ENCODE assay signal across 9 cellular contexts in the genomic region with DNA sequence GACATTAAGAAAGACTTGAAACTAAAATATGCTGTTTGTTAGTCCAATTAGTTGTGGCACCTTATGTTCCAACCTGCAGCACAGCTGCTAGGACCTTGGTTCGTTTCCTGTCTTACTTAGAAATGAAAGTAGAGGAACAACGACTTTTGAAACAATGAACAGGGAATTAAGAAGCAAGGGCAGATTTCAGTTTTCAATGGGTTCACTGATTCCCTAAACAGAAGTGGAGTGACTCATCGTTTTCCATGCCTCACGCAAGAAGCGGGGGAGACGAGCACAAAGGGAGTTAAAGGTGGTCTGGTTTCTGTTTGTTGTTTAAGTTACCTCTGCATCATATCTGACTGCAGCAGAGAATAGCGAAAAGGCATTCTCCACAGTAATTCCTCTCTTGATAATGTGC. TPM values are rescaled to one million over a fixed set of nuclear protein-coding genes. Genes with fewer than 3 reads are reported as not detected.
DNase-seq lines count a peak whose midpoint lies in the region; ATAC-seq and TF ChIP-seq lines count a peak whose summit lies in the region.
"Had no signal": no experiment of that assay in that cellular context is flagged by ENCODE, and none has a peak within 500 bp of the region (broad histone marks: within the 10 kb centered on the region; RNA-seq: fewer than 3 reads in every experiment).

No MANE protein-coding gene starts in this region.

- no peak for TF ChIP-seq CTCF in cardiac fibroblast (IDR thresholded peaks at IDR 0.05; ENCODE audit: low read depth, low read length)
- TF ChIP-seq CTCF in Calu3 (IDR thresholded peaks at IDR 0.05; ENCODE audit: unreplicated experiment): no peak

- H3K4me2 ChIP-seq in Karpas-422 (ENCODE audit: low read depth, low read length, poor library complexity, severe bottlenecking): no peak overlapping the region

- no TSS peak for BruUV-seq in Calu3 (replicated peaks; lab: Mats Ljungman, UMichigan)

- peaks cover 0 to 56% (median 17%) of the 10 kb centered on the region in 3 donors for H3K36me3 Mint-ChIP-seq in naive thymus-derived CD8-positive, alpha-beta T cell
- H3K36me3 Mint-ChIP-seq in Calu3 (ENCODE audit: insufficient read depth, unreplicated experiment): peaks cover 5% of the 10 kb centered on the region

- H3K27ac Mint-ChIP-seq in naive thymus-derived CD8-positive, alpha-beta T cell: peak overlapping the region; percentile 75 to 99 (median 94)
- H3K27ac Mint-ChIP-seq in Calu3 (ENCODE audit: unreplicated experiment): no peak overlapping the region

- H3K4me3 ChIP-seq in Karpas-422 (ENCODE audit: low read length) (no peak overlapping the region), cardiac fibroblast (replicated peaks in 1 of 2; ENCODE audit: low read depth in 2 of 2, low read length in 2 of 2) (no peak overlapping the region)
- H3K4me3 ChIP-seq: stomach had no signal

- POLR2A ChIA-PET in naive thymus-derived CD8-positive, alpha-beta T cell (lab: Charles Lee): interaction anchor here (1.1 to 1.7 kb wide), 5 partner anchors 12 to 97 kb away, joined by 3 to 10 read pairs (median 5); a partner anchor contains a TSS

- no peaks in the 10 kb centered on the region for H4K20me1 ChIP-seq in Karpas-422 (ENCODE audit: insufficient read depth, low read depth, low read length)

- H3K4me3 Mint-ChIP-seq in naive thymus-derived CD8-positive, alpha-beta T cell: peak overlapping the region; percentile 76 to 92 (median 82)
- H3K4me3 Mint-ChIP-seq in Calu3 (ENCODE audit: low read depth, unreplicated experiment): no peak overlapping the region

- H3K79me2 ChIP-seq in Karpas-422 (ENCODE audit: low read length): no peaks in the 10 kb centered on the region

- no peaks in the 10 kb centered on the region for H3K9me2 ChIP-seq in Karpas-422 (replicated peaks; ENCODE audit: insufficient read depth, low read length)

- CTCF ChIA-PET in Calu3 (lab: Charles Lee): no interaction called here

- no peak overlapping the region for H2AFZ ChIP-seq in Karpas-422 (ENCODE audit: low read length)

- H3K4me1 Mint-ChIP-seq in naive thymus-derived CD8-positive, alpha-beta T cell: peaks cover 11 to 28% (median 22%) of the 10 kb centered on the region in 4 donors
- no peaks in the 10 kb centered on the region for H3K4me1 Mint-ChIP-seq in Calu3 (ENCODE audit: low read depth, unreplicated experiment)

- no peaks in the 10 kb centered on the region for H3K9me3 ChIP-seq in Karpas-422 (ENCODE audit: low read length)
- H3K9me3 ChIP-seq: stomach had no signal

- intact Hi-C loops in Calu3 (cut with micrococcal nuclease; ENCODE audit: unreplicated experiment): no loop called here

- H3K27me3 Mint-ChIP-seq in naive thymus-derived CD8-positive, alpha-beta T cell: no peaks in the 10 kb centered on the region
- H3K27me3 Mint-ChIP-seq in Calu3 (ENCODE audit: unreplicated experiment): no peaks in the 10 kb centered on the region

- no peak for DNase-seq in Karpas-422
- peak; percentile 39 to 62 for DNase-seq in cardiac fibroblast (ENCODE audit: low read depth in 2 of 2)
- peak in 3 of 10 donors; percentile 12 to 26 (median 25) for DNase-seq in naive thymus-derived CD8-positive, alpha-beta T cell
- DNase-seq in NCI-H2029 treated with DMSO at 0.1 percent for 48 hours (lab: John Stamatoyannopoulos, UW): no peak
- no peak for DNase-seq in Calu3
- DNase-seq: NCI-H2227 treated with DMSO at 0.1 percent for 48 hours, stomach had no signal

- H3K36me3 ChIP-seq in Karpas-422 (ENCODE audit: insufficient read depth, low read length): peaks cover 49% of the 10 kb centered on the region; the same call in 1 of the 2 replicates

- peak; percentile 46 for ATAC-seq in GM18511 (IDR thresholded peaks at IDR 0.05; ENCODE audit: unreplicated experiment)
- ATAC-seq in naive thymus-derived CD8-positive, alpha-beta T cell: peak; percentile 53 to 55
- ATAC-seq in HG02852 (IDR thresholded peaks at IDR 0.05; ENCODE audit: unreplicated experiment): no peak

- H3K27ac ChIP-seq in Karpas-422 (ENCODE audit: low read length): peak overlapping the region; percentile 71

- H3K9me3 Mint-ChIP-seq in naive thymus-derived CD8-positive, alpha-beta T cell: no peaks in the 10 kb centered on the region
- no peaks in the 10 kb centered on the region for H3K9me3 Mint-ChIP-seq in Calu3 (ENCODE audit: low read depth, unreplicated experiment)

- H3K27me3 ChIP-seq in Karpas-422 (ENCODE audit: low read length): no peaks in the 10 kb centered on the region
- H3K27me3 ChIP-seq: stomach had no signal

- peaks cover 34% of the 10 kb centered on the region for H3K4me1 ChIP-seq in Karpas-422 (ENCODE audit: low read length)
- H3K4me1 ChIP-seq: stomach had no signal

- no peak overlapping the region for H3K9ac ChIP-seq in Karpas-422 (ENCODE audit: low read length)

RNA-seq across cellular contexts. Expression of a gene that starts 44.8 kb away (rescaled TPM):
- 34.3 and 75.2 TPM in 2 replicates for total RNA-seq in Karpas-422 (2014; rRNA removed; shearing (Covaris generic); ENCODE audit: low replicate concordance)
- 100 to 1,000 TPM; 121 to 132 TPM for total RNA-seq in naive thymus-derived CD8-positive, alpha-beta T cell
- polyA plus RNA-seq in naive thymus-derived CD8-positive, alpha-beta T cell: 10 to 100 TPM; 75.9 to 88.3 (median 80.4) TPM
- 24.0 and 28.8 TPM in 2 replicates for total RNA-seq in Calu3 (2022)

RNA-seq across cellular contexts. Expression of a gene that starts 44.8 kb away (rescaled TPM):
- total RNA-seq in Karpas-422 (2014; rRNA removed; shearing (Covaris generic); ENCODE audit: low replicate concordance): 41.1 and 45.1 TPM in 2 replicates
- total RNA-seq in naive thymus-derived CD8-positive, alpha-beta T cell: 10 to 100 TPM; 23.4 to 27.0 TPM
- 1 to 10 TPM; 6.7 to 8.4 (median 7.9) TPM for polyA plus RNA-seq in naive thymus-derived CD8-positive, alpha-beta T cell
- 6.3 and 7.2 TPM in 2 replicates for total RNA-seq in Calu3 (2022)

Comparison
In these comparisons a context has a peak if more than half of its experiments do, and no peak if none do; other contexts are left out.
1. DNase-seq: peak in cardiac fibroblast (2 of 2); none in Karpas-422 (single experiment), NCI-H2029 treated with DMSO at 0.1 percent for 48 hours (single experiment) and Calu3 (single experiment).